Comparison of ENCODE assay signal across 1 cellular context in genomic region chr7:114916261-114916892, GRCh38.
TF ChIP-seq lines count a peak whose summit lies in the region.

No MANE protein-coding gene starts in this region.

TF ChIP-seq in GM12878, 131 proteins besides CTCF, POLR2A, EP300 and RAD21 (continued from another document and continues in another):
- TF ChIP-seq ZNF217 (IDR thresholded peaks at IDR 0.05), result 0 out of 2 replicates have a peak, but pooled peaks have one; percentile 18
- no peak for TF ChIP-seq CHD4 (IDR thresholded peaks at IDR 0.05)
- TF ChIP-seq CBX5 (IDR thresholded peaks at IDR 0.05; ENCODE audit: low read depth), result peak; percentile 81; the same call in 1 of the 2 replicates
- TF ChIP-seq ZBTB4 (CRISPR knock-in tag; IDR thresholded peaks at IDR 0.05), result no peak
- TF ChIP-seq POU2F2 (IDR thresholded peaks at IDR 0.05; ENCODE audit: borderline replicate concordance, low read depth, low read length), result peak; percentile 65; the same call in 1 of the 3 replicates
- TF ChIP-seq NR2C1 (IDR thresholded peaks at IDR 0.05), result no peak
- TF ChIP-seq ATF7 (IDR thresholded peaks at IDR 0.05; ENCODE audit: low read depth), result peak; percentile 96
- TF ChIP-seq MTA2 (IDR thresholded peaks at IDR 0.05; ENCODE audit: low read depth), result peak; percentile 93
- peak; percentile 80 for TF ChIP-seq PML (IDR thresholded peaks at IDR 0.05; ENCODE audit: low read length)
- peak; percentile 32; the same call in 1 of the 2 replicates for TF ChIP-seq CBFB (IDR thresholded peaks at IDR 0.05; ENCODE audit: low read depth)
- TF ChIP-seq IRF4 (IDR thresholded peaks at IDR 0.05; ENCODE audit: low read depth, low read length), result peak; percentile 72; the same call in 1 of the 2 replicates
- no peak for TF ChIP-seq IRF3 (IDR thresholded peaks at IDR 0.05)
- no peak for TF ChIP-seq NFYA (IDR thresholded peaks at IDR 0.05; ENCODE audit: borderline replicate concordance, low read depth, low read length)
- TF ChIP-seq GATAD2B (conservative IDR thresholded peaks at IDR 0.05; ENCODE audit: low read depth), result 0 out of 2 replicates have a peak, but pooled peaks have one; percentile 53
- peak in 1 of 2 experiments; percentile 80; a peak in 1 of 3 replicates for TF ChIP-seq EGR1 (IDR thresholded peaks at IDR 0.05; ENCODE audit: borderline replicate concordance in 1 of 2, low read depth in 2 of 2, low read length in 2 of 2)
- no peak for TF ChIP-seq MYB (IDR thresholded peaks at IDR 0.05; ENCODE audit: borderline replicate concordance, low read depth, low read length)
- no peak for TF ChIP-seq ATF3 (IDR thresholded peaks at IDR 0.05; ENCODE audit: borderline replicate concordance, extremely low read depth, low read depth, low read length)
- TF ChIP-seq BACH1 (IDR thresholded peaks at IDR 0.05; ENCODE audit: borderline replicate concordance), result peak; percentile 78; the same call in 1 of the 2 replicates
- TF ChIP-seq CREB1 (IDR thresholded peaks at IDR 0.05; ENCODE audit: low read depth), result peak; percentile 51; the same call in 1 of the 2 replicates
- TF ChIP-seq SREBF2 (IDR thresholded peaks at IDR 0.05; ENCODE audit: low read length), result no peak
- no peak for TF ChIP-seq ZBTB33 (IDR thresholded peaks at IDR 0.05)
- TF ChIP-seq IRF5 (IDR thresholded peaks at IDR 0.05; ENCODE audit: borderline replicate concordance), result no peak
- no peak for TF ChIP-seq SREBF1 (IDR thresholded peaks at IDR 0.05; ENCODE audit: low read length)
- peak; percentile 23 for TF ChIP-seq CUX1 (IDR thresholded peaks at IDR 0.05; ENCODE audit: insufficient replicate concordance, low read depth, low read length)
- TF ChIP-seq REST (IDR thresholded peaks at IDR 0.05; ENCODE audit: low read depth, low read length), result 0 out of 2 replicates have a peak, but pooled peaks have one; percentile 34
- peak in 1 of 2 experiments; percentile 77; a peak in 1 of 4 replicates for TF ChIP-seq SRF (IDR thresholded peaks at IDR 0.05; ENCODE audit: low read depth in 2 of 2, low read length in 2 of 2)
- no peak for TF ChIP-seq ZZZ3 (IDR thresholded peaks at IDR 0.05; ENCODE audit: control insufficient read depth, insufficient read length, low read depth)
- no peak for TF ChIP-seq ZBTB11 (CRISPR knock-in tag; IDR thresholded peaks at IDR 0.05)
- TF ChIP-seq CEBPB (IDR thresholded peaks at IDR 0.05; ENCODE audit: borderline replicate concordance in 1 of 2, low read depth in 2 of 2, low read length in 2 of 2), result peak in 1 of 2 experiments; percentile 75; a peak in 1 of 4 replicates
- TF ChIP-seq NR2F1 (conservative IDR thresholded peaks at IDR 0.05), result peak; percentile 62
- peak; percentile 29; the same call in 1 of the 2 replicates for TF ChIP-seq ZNF24 (IDR thresholded peaks at IDR 0.05)
- no peak for TF ChIP-seq NKRF (conservative IDR thresholded peaks at IDR 0.05)
- no peak for TF ChIP-seq KAT2A (conservative IDR thresholded peaks at IDR 0.05; ENCODE audit: control insufficient read depth, low read depth, low read length)
